14 cellular contexts compared by ENCODE assay signal in genomic region chr15:77282333-77282732, GRCh38.
A peak's percentile ranks its signal among the peaks of the same experiment; 100 is the strongest.
DNase-seq lines count a peak whose midpoint lies in the region; ATAC-seq, FAIRE-seq and TF ChIP-seq lines count a peak whose summit lies in the region.
"Had no signal": no experiment of that assay in that cellular context is flagged by ENCODE, and none has a peak within 500 bp of the region (broad histone marks: within the 10 kb centered on the region; RNA-seq: fewer than 3 reads in every experiment).

No MANE protein-coding gene starts in this region.

- 49% methylated on average over 2 of the region's 2 CpGs for WGBS in K562 (ENCODE audit: insufficient coverage, low coverage, missing lambda C conversion rate)
- 68 to 88% (median 86%) methylated on average over 2 of the region's 2 CpGs for WGBS in small intestine, 3 donors
- WGBS in thyroid gland, 2 donors: 70 to 79% methylated on average over 2 of the region's 2 CpGs

- no peak for TF ChIP-seq RAD21 in K562 (CRISPR knock-in tag; conservative IDR thresholded peaks at IDR 0.05 in 1 of 2, IDR thresholded peaks at IDR 0.05 in 1 of 2)

- H3K4me3 ChIP-seq in HAP-1: no peak overlapping the region
- H3K4me3 ChIP-seq in K562: no peak overlapping the region
- no peak overlapping the region for H3K4me3 ChIP-seq in small intestine (ENCODE audit: low read depth in 1 of 2, low read length in 2 of 2)
- no peak overlapping the region for H3K4me3 ChIP-seq in thyroid gland (replicated peaks in 1 of 3)
- H3K4me3 ChIP-seq: lower lobe of right lung, Peyer's patch had no signal

- no peak for TF ChIP-seq EP300 in K562 (IDR thresholded peaks at IDR 0.05; ENCODE audit: low read length)

- no peak overlapping the region for H3K27ac ChIP-seq in K562 (ENCODE audit: extremely low read depth, low read depth, low read length)
- no peak overlapping the region for H3K27ac ChIP-seq in small intestine (ENCODE audit: low read depth in 1 of 2, low read length in 1 of 2)
- no peak overlapping the region for H3K27ac ChIP-seq in thyroid gland
- H3K27ac ChIP-seq: lower lobe of right lung, Peyer's patch had no signal

- H3K79me2 ChIP-seq in K562 (ENCODE audit: control insufficient read depth, insufficient read depth, low read length): no peaks in the 10 kb centered on the region

- no peak overlapping the region for H2AFZ ChIP-seq in K562 (ENCODE audit: low read depth, low read length)

- no peaks in the 10 kb centered on the region for H4K20me1 ChIP-seq in K562 (replicated peaks; ENCODE audit: control insufficient read depth, insufficient read depth, low read length)

- in situ Hi-C loops in HAP-1 (cut with MboI; ENCODE audit: low sequenced_read_pairs) (no loop called here), K562 (cut with MboI) (no loop called here)

- CTCF ChIA-PET in K562 (lab: Yijun Ruan, JAX; ENCODE audit: low intra/inter-chr PET ratio): no interaction called here

- H3K27me3 ChIP-seq in HAP-1 (ENCODE audit: low read depth): no peaks in the 10 kb centered on the region
- no peaks in the 10 kb centered on the region for H3K27me3 ChIP-seq in K562 (ENCODE audit: control insufficient read depth in 2 of 2, insufficient read depth in 2 of 2, low read length in 2 of 2)
- no peaks in the 10 kb centered on the region for H3K27me3 ChIP-seq in small intestine (ENCODE audit: control insufficient read depth in 2 of 2, insufficient read depth in 2 of 2, low read length in 2 of 2)
- H3K27me3 ChIP-seq in thyroid gland: no peaks in the 10 kb centered on the region
- H3K27me3 ChIP-seq: Peyer's patch had no signal

- H3K9me1 ChIP-seq in K562 (ENCODE audit: control insufficient read depth, insufficient read depth, low read length): no peaks in the 10 kb centered on the region

- H3K36me3 ChIP-seq in HAP-1 (replicated peaks) (0 out of 2 replicates have a peak, but pooled peaks cover 3% of the 10 kb centered on the region), K562 (ENCODE audit: control insufficient read depth, insufficient read depth, low read length) (peaks cover 14% of the 10 kb centered on the region), small intestine (ENCODE audit: control insufficient read depth in 2 of 2, insufficient read depth in 2 of 2, low read length in 2 of 2) (peaks cover 2% of the 10 kb centered on the region in 2 donors), thyroid gland (no peaks in the 10 kb centered on the region)
- H3K36me3 ChIP-seq: Peyer's patch had no signal

- no peak for TF ChIP-seq CTCF in K562 (IDR thresholded peaks at IDR 0.05 in 2 of 3, conservative IDR thresholded peaks at IDR 0.05 in 1 of 3; ENCODE audit: insufficient read depth in 2 of 3, low read depth in 1 of 3, low read length in 3 of 3)
- no peak for TF ChIP-seq CTCF in thyroid gland (IDR thresholded peaks at IDR 0.05)

- TF ChIP-seq POLR2A in K562 (conservative IDR thresholded peaks at IDR 0.05): no peak
- no peak for TF ChIP-seq POLR2A in thyroid gland (IDR thresholded peaks at IDR 0.05)

- intact Hi-C loops in K562 (cut with micrococcal nuclease): no loop called here
- intact Hi-C loops in thyroid gland (cut with DNase I): no loop called here

- H3K9me3 ChIP-seq in HAP-1 (no peaks in the 10 kb centered on the region), K562 (replicated peaks; ENCODE audit: control insufficient read depth, insufficient read depth, low read depth, low read length) (no peaks in the 10 kb centered on the region), small intestine (ENCODE audit: control insufficient read depth, low read depth) (no peaks in the 10 kb centered on the region), thyroid gland (no peaks in the 10 kb centered on the region)
- H3K9me3 ChIP-seq: lower lobe of right lung, Peyer's patch had no signal

- no peak for FAIRE-seq in K562 (lab: Jason Lieb, UNC)
- FAIRE-seq in small intestine (lab: Jason Lieb, UNC): peak; percentile 23

- BruUV-seq in K562 (replicated peaks; lab: Mats Ljungman, UMichigan): no TSS peak

- no peak overlapping the region for H3K4me2 ChIP-seq in K562 (ENCODE audit: insufficient read depth, low read length)

- POLR2A ChIA-PET in K562 (lab: Yijun Ruan, JAX): no interaction called here

- peak; percentile 63 to 76 for DNase-seq in HAP-1 (ENCODE audit: low spot score in 2 of 2)
- DNase-seq in K562 (ENCODE audit: extremely low read depth in 1 of 4, low spot score in 3 of 4): no peak
- DNase-seq in iPS DF 4.7 (ENCODE audit: extremely low read depth, low spot score): peak; percentile 25
- DNase-seq in small intestine: no peak
- DNase-seq in activated gamma-delta T cell treated with Interleukin-2 at 50 U/mL for 16 hours: no peak
- DNase-seq in occipital lobe (lab: John Stamatoyannopoulos, UW): no peak
- no peak for DNase-seq in thyroid gland
- DNase-seq: activated naive CD4-positive, alpha-beta T cell treated with anti-CD3 and anti-CD28 coated beads, Interleukin-2, amount 50 U/mL, for 16 hours; lower lobe of right lung; NCI-H187 treated with DMSO at 0.1 percent for 48 hours; Peyer's patch had no signal

- peaks cover 15% of the 10 kb centered on the region for H3K4me1 ChIP-seq in HAP-1
- H3K4me1 ChIP-seq in K562 (replicated peaks in 1 of 2; ENCODE audit: control insufficient read depth in 2 of 2, insufficient read depth in 2 of 2, low read length in 2 of 2): no peaks in the 10 kb centered on the region
- no peaks in the 10 kb centered on the region for H3K4me1 ChIP-seq in small intestine (ENCODE audit: control insufficient read depth in 2 of 2, insufficient read depth in 1 of 2, low read depth in 1 of 2, low read length in 1 of 2)
- no peaks in the 10 kb centered on the region for H3K4me1 ChIP-seq in thyroid gland
- H3K4me1 ChIP-seq: Peyer's patch had no signal

- ATAC-seq in K562 (no peak), GM18511 (IDR thresholded peaks at IDR 0.05; ENCODE audit: unreplicated experiment) (no peak)
- ATAC-seq: HCT116; lower lobe of right lung; stimulated activated memory B cell treated with anti-CD40 and anti-IgM and Interleukin-4, amounts not matched to agents 10 μg/mL and 1 μg/mL and 100 μg/mL, for 72 hours had no signal

- H3K9ac ChIP-seq in K562 (ENCODE audit: insufficient read depth in 1 of 2, low read depth in 2 of 2, low read length in 2 of 2): no peak overlapping the region

TF ChIP-seq in K562, 482 proteins besides CTCF, POLR2A, EP300 and RAD21 (continues in another document):
- TF ChIP-seq ZNF316 (IDR thresholded peaks at IDR 0.05) (peak; percentile 82), DMBX1 (CRISPR knock-in tag; IDR thresholded peaks at IDR 0.05; ENCODE audit: borderline replicate concordance) (no peak), ZBTB34 (CRISPR knock-in tag; IDR thresholded peaks at IDR 0.05) (no peak), MAFG (tag; conservative IDR thresholded peaks at IDR 0.05) (peak; percentile 34; the same call in 1 of the 2 replicates), C11orf30 (IDR thresholded peaks at IDR 0.05; ENCODE audit: low read depth) (peak; percentile 71), POLR2B (IDR thresholded peaks at IDR 0.05; ENCODE audit: low read depth, partially characterized antibody) (no peak)

Comparison
In these comparisons a context has a peak if more than half of its experiments do, and no peak if none do; other contexts are left out.
1. DNase-seq: peak in HAP-1 (2 of 2) and iPS DF 4.7 (single experiment); none in K562 (0 of 4), small intestine (single experiment), activated gamma-delta T cell treated with Interleukin-2 at 50 U/mL for 16 hours (single experiment), occipital lobe (single experiment) and thyroid gland (0 of 2).